In the genomic region with DNA sequence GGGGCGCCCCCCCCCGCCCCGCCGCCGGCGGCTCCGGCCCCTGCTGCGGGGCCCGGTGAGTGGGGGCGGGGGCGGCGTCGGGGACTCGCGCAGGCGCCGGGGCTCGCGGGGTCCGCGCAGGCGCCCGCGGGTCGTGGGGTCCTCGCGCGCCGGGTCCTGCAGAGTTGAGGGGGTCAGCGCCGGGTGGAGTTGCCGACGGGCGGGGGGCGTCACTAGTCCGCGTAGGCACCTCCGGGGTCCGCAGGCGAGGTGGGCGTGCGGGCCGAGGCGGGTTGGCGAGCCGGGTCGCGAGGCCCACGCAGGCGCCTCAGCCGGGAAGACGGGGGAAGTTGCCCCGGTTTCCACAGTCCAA, we compare ENCODE assay signal across 8 cellular contexts. TPM values are rescaled to one million over a fixed set of nuclear protein-coding genes. Genes with fewer than 3 reads are reported as not detected.
A peak's percentile ranks its signal among the peaks of the same experiment; 100 is the strongest.
DNase-seq lines count a peak whose midpoint lies in the region; ATAC-seq and TF ChIP-seq lines count a peak whose summit lies in the region.

No MANE protein-coding gene starts in this region.

- H3K4me1 Mint-ChIP-seq in endothelial cell (ENCODE audit: unreplicated experiment) (peaks cover 47% of the 10 kb centered on the region), nephron (peaks cover 45% of the 10 kb centered on the region)

- H3K4me3 Mint-ChIP-seq in endothelial cell (ENCODE audit: unreplicated experiment), result peak overlapping the region; percentile 92
- peak overlapping the region; percentile 82 to 84 (median 84) for H3K4me3 Mint-ChIP-seq in nephron

- no peaks in the 10 kb centered on the region for H3K27me3 ChIP-seq in aorta (ENCODE audit: control insufficient read depth in 1 of 2, insufficient read depth in 2 of 2, low read length in 1 of 2)

- peak overlapping the region; percentile 88 to 94 for H3K4me3 ChIP-seq in aorta (ENCODE audit: low read length in 2 of 2)

- TF ChIP-seq CTCF in VCaP (conservative IDR thresholded peaks at IDR 0.05), result no peak
- no peak for TF ChIP-seq CTCF in endothelial cell (IDR thresholded peaks at IDR 0.05; ENCODE audit: unreplicated experiment)
- TF ChIP-seq CTCF in nephron (IDR thresholded peaks at IDR 0.05; ENCODE audit: unreplicated experiment in 3 of 3), result no peak

- no peaks in the 10 kb centered on the region for H3K4me1 ChIP-seq in aorta (ENCODE audit: control insufficient read depth in 1 of 2, insufficient read depth in 2 of 2, low read length in 2 of 2)

- intact Hi-C loops in aorta (cut with DNase I), result no loop called here

- ATAC-seq in HG03066 (IDR thresholded peaks at IDR 0.05; ENCODE audit: low read depth, unreplicated experiment) (peak; percentile 4), aorta (ENCODE audit: low FRiP score) (peak; percentile 11)

- peaks cover 14% of the 10 kb centered on the region for H3K27me3 Mint-ChIP-seq in endothelial cell (ENCODE audit: unreplicated experiment)
- H3K27me3 Mint-ChIP-seq in nephron (ENCODE audit: low read depth), result no peaks in the 10 kb centered on the region

- WGBS in aorta, 2 donors, result 1% methylated on average over 42 to 53 of the region's 53 CpGs

- DNase-seq in NCI-H2171 (lab: John Stamatoyannopoulos, UW), result peak; percentile 1
- no peak for DNase-seq in NCI-H2171 treated with DMSO at 0.1 percent for 48 hours (lab: John Stamatoyannopoulos, UW)
- DNase-seq in endothelial cell (ENCODE audit: low spot score), result peak; percentile 34
- DNase-seq in aorta, result peak in 1 of 2 donors; percentile 83
- DNase-seq in NCI-H345 (lab: John Stamatoyannopoulos, UW), result no peak

- peaks cover 16% of the 10 kb centered on the region for H3K36me3 Mint-ChIP-seq in endothelial cell (ENCODE audit: low read depth, unreplicated experiment)
- peaks cover 5% of the 10 kb centered on the region for H3K36me3 Mint-ChIP-seq in nephron (ENCODE audit: low read depth)

- no peaks in the 10 kb centered on the region for H3K9me3 ChIP-seq in aorta (ENCODE audit: control insufficient read depth, low read length)

- no peaks in the 10 kb centered on the region for H3K36me3 ChIP-seq in aorta (ENCODE audit: control insufficient read depth in 1 of 2, insufficient read depth in 2 of 2, low read length in 1 of 2)

- no peaks in the 10 kb centered on the region for H3K9me3 Mint-ChIP-seq in endothelial cell (ENCODE audit: unreplicated experiment)
- H3K9me3 Mint-ChIP-seq in nephron, result no peaks in the 10 kb centered on the region

- peak overlapping the region; percentile 97 for H3K27ac ChIP-seq in VCaP
- H3K27ac ChIP-seq in aorta (ENCODE audit: low read depth in 1 of 2, low read length in 2 of 2), result peak overlapping the region in 1 of 2 donors; percentile 50

- H3K27ac Mint-ChIP-seq in endothelial cell (ENCODE audit: unreplicated experiment), result no peak overlapping the region
- H3K27ac Mint-ChIP-seq in nephron, result peak overlapping the region in 2 of 3 experiments; percentile 88 to 100

RNA-seq across cellular contexts. Expression of gene PPP6R1, which starts 0.4 kb away (rescaled TPM):
- total RNA-seq in endothelial cell (ENCODE audit: unreplicated experiment) (65.6 TPM), aorta (10 to 100 TPM; 47.9 to 55.4 TPM)
- 10 to 100 TPM; 15.2 to 25.3 TPM for polyA plus RNA-seq in aorta

RNA-seq across cellular contexts. Expression of gene HSPBP1, which starts 21.5 kb away (rescaled TPM):
- total RNA-seq in endothelial cell (ENCODE audit: unreplicated experiment) (24.6 TPM), aorta (10 to 100 TPM; 14.1 to 16.3 TPM)
- 10 to 100 TPM; 14.7 to 25.3 TPM for polyA plus RNA-seq in aorta

RNA-seq across cellular contexts. Expression of gene BRSK1, which starts 25.3 kb away (rescaled TPM):
- total RNA-seq in endothelial cell (ENCODE audit: unreplicated experiment) (14.1 TPM), aorta (10 to 100 TPM; 14.2 to 18.5 TPM)
- polyA plus RNA-seq in aorta, result 10 to 100 TPM in 1 of 2 donors, 1 to 10 TPM in 1; 4.8 to 25.1 TPM

RNA-seq across cellular contexts. Expression of gene TMEM86B, which starts 29.9 kb away (rescaled TPM):
- total RNA-seq in endothelial cell (ENCODE audit: unreplicated experiment), result 4.1 TPM
- total RNA-seq in aorta, result 1 to 10 TPM; 2.0 to 3.6 TPM
- polyA plus RNA-seq in aorta, result 10 to 100 TPM in 1 of 2 donors, 1 to 10 TPM in 1; 2.9 to 10.9 TPM

RNA-seq across cellular contexts. Expression of gene PTPRH, which starts 49.2 kb away (rescaled TPM):
- total RNA-seq in endothelial cell (ENCODE audit: unreplicated experiment) (not detected), aorta (1 to 10 TPM in 1 of 2 donors, under 1 TPM in 1; 0.29 to 1.9 TPM)
- polyA plus RNA-seq in aorta, result 1 to 10 TPM in 1 of 2 donors, under 1 TPM in 1; 0.03 to 7.5 TPM

Comparison
In these comparisons a context has a peak if more than half of its experiments do, and no peak if none do; other contexts are left out.
1. DNase-seq: peak in NCI-H2171 (single experiment) and endothelial cell (single experiment); none in NCI-H2171 treated with DMSO at 0.1 percent for 48 hours (single experiment) and NCI-H345 (single experiment).